In genomic region chr15:77419050-77419835, GRCh38 we compare ENCODE assay signal across 8 cellular contexts.
DNase-seq lines count a peak whose midpoint lies in the region; ATAC-seq and TF ChIP-seq lines count a peak whose summit lies in the region.

No MANE protein-coding gene starts in this region.

- H3K27ac ChIP-seq in VCaP (peak overlapping the region; percentile 86; the same call in 1 of the 2 replicates), caudate nucleus (ENCODE audit: low read depth, low read length) (peak overlapping the region; percentile 53)

- TF ChIP-seq CTCF in VCaP (conservative IDR thresholded peaks at IDR 0.05), result peak; percentile 29

- in situ Hi-C loops in ACHN (cut with HindIII; ENCODE audit: low pct_ligation_motif_present, low pct_unique_long_range_greater_than_20kb, low sequenced_read_pairs), result no loop called here

- DNase-seq in ACHN (peak; percentile 29), caudate nucleus (lab: John Stamatoyannopoulos, UW) (peak in 40 of 61 donors; percentile 8 to 76 (median 36)), kidney glomerular epithelial cell (lab: John Stamatoyannopoulos, UW) (peak; percentile 22), NCI-H2196 treated with DMSO at 0.1 percent for 48 hours (lab: John Stamatoyannopoulos, UW; ENCODE audit: unreplicated experiment) (no peak)
- DNase-seq in stimulated activated CD4-positive, alpha-beta T cell treated with anti-CD3 and anti-CD28 coated beads, Interleukin-15, amount 100 ng/mL, for 48 hours (ENCODE audit: low read depth in 2 of 2), result peak; percentile 12 to 21

- ATAC-seq in GM18873 (IDR thresholded peaks at IDR 0.05; ENCODE audit: low FRiP score, unreplicated experiment) (peak; percentile 6), HG03442 (IDR thresholded peaks at IDR 0.05; ENCODE audit: unreplicated experiment) (peak; percentile 33)
